Comparison of ENCODE assay signal across 8 cellular contexts in genomic region chr20:43508106-43508505, GRCh38. TPM values are rescaled to one million over a fixed set of nuclear protein-coding genes. Genes with fewer than 3 reads are reported as not detected.
DNase-seq lines count a peak whose midpoint lies in the region; ATAC-seq and TF ChIP-seq lines count a peak whose summit lies in the region.

No MANE protein-coding gene starts in this region.

- peak overlapping the region; percentile 45 for H3K4me3 Mint-ChIP-seq in CD4-positive, alpha-beta T cell

- no peak overlapping the region for H3K27ac Mint-ChIP-seq in CD4-positive, alpha-beta T cell

- POLR2A ChIA-PET in CD4-positive, alpha-beta T cell (lab: Charles Lee) = interaction anchor here (0.9 kb wide), 1 partner anchor 83 kb away, joined by 3 read pairs; the partner anchor contains the start of gene IFT52
- POLR2A ChIA-PET in Panc1 (lab: Charles Lee) = interaction anchor here (0.6 to 0.7 kb wide), 2 partner anchors 16 to 51 kb away, joined by 3 read pairs; no protein-coding TSS in a partner anchor

- H3K36me3 ChIP-seq in Panc1 (ENCODE audit: control insufficient read depth, insufficient read depth, low read length) (no peaks in the 10 kb centered on the region), esophagus (ENCODE audit: control insufficient read depth in 2 of 2, insufficient read depth in 2 of 2, low read length in 1 of 2) (no peaks in the 10 kb centered on the region), neutrophil (no peaks in the 10 kb centered on the region)

- no peaks in the 10 kb centered on the region for H3K9me3 Mint-ChIP-seq in CD4-positive, alpha-beta T cell

- intact Hi-C loops in CD4-positive, alpha-beta T cell (cut with DNase I, micrococcal nuclease) = no loop called here
- intact Hi-C loops in Panc1 (cut with micrococcal nuclease; ENCODE audit: unreplicated experiment) = no loop called here

- peaks cover 8% of the 10 kb centered on the region for H3K4me1 Mint-ChIP-seq in CD4-positive, alpha-beta T cell (ENCODE audit: low read depth)

- H3K27me3 Mint-ChIP-seq in CD4-positive, alpha-beta T cell = peaks cover 49% of the 10 kb centered on the region

- peaks cover 25% of the 10 kb centered on the region for H3K27me3 ChIP-seq in CD4-positive, alpha-beta T cell (ENCODE audit: control insufficient read depth, insufficient read depth, low read length)
- H3K27me3 ChIP-seq in Panc1 (ENCODE audit: control insufficient read depth, insufficient read depth, low read length) (no peaks in the 10 kb centered on the region), esophagus (ENCODE audit: control insufficient read depth in 1 of 2, insufficient read depth in 2 of 2, low read length in 2 of 2) (no peaks in the 10 kb centered on the region), neutrophil (peaks cover 63% of the 10 kb centered on the region)

- no peak overlapping the region for H3K27ac ChIP-seq in CD4-positive, alpha-beta T cell (ENCODE audit: low read depth, low read length)
- H3K27ac ChIP-seq in Panc1 (ENCODE audit: low read length) (peak overlapping the region; percentile 67), esophagus (ENCODE audit: low read depth in 2 of 2, low read length in 1 of 2) (no peak overlapping the region), neutrophil (no peak overlapping the region)

- WGBS in esophagus, 2 donors = 4 to 6% methylated on average over 21 to 22 of the region's 22 CpGs

- BruUV-seq in Panc1 (replicated peaks; lab: Mats Ljungman, UMichigan) = no TSS peak

- H3K4me1 ChIP-seq in Panc1 (ENCODE audit: control insufficient read depth, insufficient read depth, low read length) = peaks cover 3% of the 10 kb centered on the region; the same call in 1 of the 2 replicates
- peaks cover 0 to 5% of the 10 kb centered on the region in 2 donors for H3K4me1 ChIP-seq in esophagus (ENCODE audit: control insufficient read depth in 2 of 2, insufficient read depth in 2 of 2, low read length in 1 of 2)
- peaks cover 9 to 16% of the 10 kb centered on the region in 2 experiments for H3K4me1 ChIP-seq in neutrophil (ENCODE audit: control insufficient read depth in 1 of 2, insufficient read depth in 1 of 2, low read depth in 1 of 2, low read length in 1 of 2)

- H3K9me3 ChIP-seq in CD4-positive, alpha-beta T cell (ENCODE audit: control insufficient read depth, low read length) = no peaks in the 10 kb centered on the region
- H3K9me3 ChIP-seq in Panc1 (ENCODE audit: control insufficient read depth, insufficient read depth, low read depth, low read length) = no peaks in the 10 kb centered on the region
- no peaks in the 10 kb centered on the region for H3K9me3 ChIP-seq in esophagus (ENCODE audit: control insufficient read depth in 2 of 2, insufficient read depth in 1 of 2, low read depth in 1 of 2, low read length in 1 of 2)
- no peaks in the 10 kb centered on the region for H3K9me3 ChIP-seq in neutrophil

- no peak for ATAC-seq in CD4-positive, alpha-beta T cell (ENCODE audit: poor library complexity)
- ATAC-seq in Panc1 = peak; percentile 53
- ATAC-seq in HG03432 (IDR thresholded peaks at IDR 0.05; ENCODE audit: unreplicated experiment) = no peak
- no peak for ATAC-seq in GM19455 (IDR thresholded peaks at IDR 0.05; ENCODE audit: unreplicated experiment)

- in situ Hi-C loops in Panc1 (cut with HindIII; ENCODE audit: low pct_unique_long_range_greater_than_20kb, low sequenced_read_pairs) = no loop called here

- DNase-seq in CD4-positive, alpha-beta T cell = no peak
- DNase-seq in Panc1 (ENCODE audit: low read depth, low spot score) (no peak), mucosa of gallbladder (ENCODE audit: low spot score) (no peak), NCI-H2171 (lab: John Stamatoyannopoulos, UW) (no peak)

- no peaks in the 10 kb centered on the region for H3K36me3 Mint-ChIP-seq in CD4-positive, alpha-beta T cell (ENCODE audit: low read depth)

- H3K4me3 ChIP-seq in Panc1 (ENCODE audit: low read depth in 2 of 2, low read length in 2 of 2) (peak overlapping the region; percentile 69 to 73), esophagus (ENCODE audit: low read depth in 1 of 2, low read length in 2 of 2) (peak overlapping the region; percentile 33 to 71), neutrophil (ENCODE audit: low read depth in 1 of 2, low read length in 1 of 2) (peak overlapping the region; percentile 69 to 82)

- no peak for TF ChIP-seq CTCF in CD4-positive, alpha-beta T cell (IDR thresholded peaks at IDR 0.05)
- TF ChIP-seq CTCF in Panc1 (IDR thresholded peaks at IDR 0.05) = no peak
- TF ChIP-seq CTCF in neutrophil (IDR thresholded peaks at IDR 0.05) = no peak

- CTCF ChIA-PET in CD4-positive, alpha-beta T cell (lab: Charles Lee) = no interaction called here
- CTCF ChIA-PET in Panc1 (lab: Charles Lee) = interaction anchor here (0.6 kb wide), 1 partner anchor 30 kb away, joined by 4 read pairs; no protein-coding TSS in a partner anchor

RNA-seq across cellular contexts. Expression of gene L3MBTL1, which starts 0.6 kb away (rescaled TPM):
- 10 to 100 TPM; 10.2 to 10.5 TPM for total RNA-seq in CD4-positive, alpha-beta T cell
- total RNA-seq in Panc1 (2021; ENCODE audit: unreplicated experiment) = 24.9 TPM
- 13.4 TPM for polyA plus RNA-seq in Panc1 (2012; ENCODE audit: insufficient read length)
- 10 to 100 TPM in 1 of 2 donors, 1 to 10 TPM in 1; 2.8 to 10.3 TPM for polyA plus RNA-seq in esophagus
- total RNA-seq in mucosa of gallbladder = 23.2 TPM

RNA-seq across cellular contexts. Expression of gene SRSF6, which starts 50.4 kb away (rescaled TPM):
- total RNA-seq in CD4-positive, alpha-beta T cell = 100 to 1,000 TPM; 312 to 313 TPM
- total RNA-seq in Panc1 (2021; ENCODE audit: unreplicated experiment) (159 TPM), mucosa of gallbladder (151 TPM)
- 140 TPM for polyA plus RNA-seq in Panc1 (2012; ENCODE audit: insufficient read length)
- polyA plus RNA-seq in esophagus = 100 to 1,000 TPM in 1 of 2 donors, 10 to 100 TPM in 1; 68.9 to 106 TPM

RNA-seq across cellular contexts. Expression of gene SGK2, which starts 50.7 kb away (rescaled TPM):
- total RNA-seq in CD4-positive, alpha-beta T cell = under 1 TPM; 0.38 to 0.64 TPM
- total RNA-seq in Panc1 (2021; ENCODE audit: unreplicated experiment) (0.90 TPM), mucosa of gallbladder (56.8 TPM)
- 1.2 TPM for polyA plus RNA-seq in Panc1 (2012; ENCODE audit: insufficient read length)
- polyA plus RNA-seq in esophagus = under 1 TPM; 0.26 to 0.73 TPM

Comparison
In these comparisons a context has a peak if more than half of its experiments do, and no peak if none do; other contexts are left out.
1. RNA of gene SGK2, which starts 50.7 kb away (total RNA-seq): 56.8 TPM in mucosa of gallbladder (single experiment); 0.90 TPM in Panc1 (single experiment) and 0.38 to 0.64 TPM in CD4-positive, alpha-beta T cell; every median in the first group is over 10 times any median in the second.
2. Peak in every context shown above with its lines, with median percentiles within 50 percentile points of each other: H3K4me3 ChIP-seq.